In the genomic region with DNA sequence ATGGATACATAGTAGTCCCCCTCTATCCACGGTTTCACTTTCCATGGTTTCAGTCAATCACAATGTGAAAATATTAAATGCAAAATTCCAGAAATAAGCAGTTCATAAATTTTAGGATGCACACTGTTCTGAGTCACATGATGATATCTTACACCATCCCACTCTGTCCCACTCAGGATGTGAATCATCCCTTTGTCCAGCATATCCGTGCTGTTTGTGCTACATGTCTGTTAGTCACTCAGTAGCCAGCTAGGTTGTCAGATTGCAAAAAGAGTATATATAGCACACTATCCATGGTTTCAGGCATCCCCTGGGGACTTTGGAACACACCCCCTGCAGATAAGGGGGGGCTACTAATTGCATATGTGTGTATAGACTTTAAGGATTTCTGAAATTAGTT, we compare ENCODE assay signal across 13 cellular contexts. TPM values are rescaled to one million over a fixed set of nuclear protein-coding genes. Genes with fewer than 3 reads are reported as not detected.
A peak's percentile ranks its signal among the peaks of the same experiment; 100 is the strongest.
DNase-seq lines count a peak whose midpoint lies in the region; ATAC-seq and TF ChIP-seq lines count a peak whose summit lies in the region.
"Had no signal": no experiment of that assay in that cellular context is flagged by ENCODE, and none has a peak within 500 bp of the region (broad histone marks: within the 10 kb centered on the region; RNA-seq: fewer than 3 reads in every experiment).

No MANE protein-coding gene starts in this region.

- H2AFZ ChIP-seq in GM23248 = 0 out of 2 replicates have a peak overlapping the region, but pooled peaks have one; percentile 20

- peaks cover 23% of the 10 kb centered on the region for H3K4me1 ChIP-seq in GM23248 (ENCODE audit: insufficient read depth)
- H3K4me1 ChIP-seq in RWPE2 (ENCODE audit: insufficient read depth, poor library complexity, severe bottlenecking) = peaks cover 16% of the 10 kb centered on the region

- peak overlapping the region; percentile 47 for H3K27ac ChIP-seq in GM23248
- H3K27ac ChIP-seq in RWPE2 (ENCODE audit: poor library complexity, severe bottlenecking) = peak overlapping the region; percentile 15
- H3K27ac ChIP-seq: WERI-Rb-1 had no signal

- H3K27me3 ChIP-seq in GM23248 (replicated peaks; ENCODE audit: insufficient read depth) (no peaks in the 10 kb centered on the region), RWPE2 (ENCODE audit: insufficient read depth, poor library complexity, severe bottlenecking) (no peaks in the 10 kb centered on the region)

- H3K36me3 ChIP-seq in GM23248 (ENCODE audit: low read depth) = no peaks in the 10 kb centered on the region
- H3K36me3 ChIP-seq in RWPE2 (ENCODE audit: low read depth) = no peaks in the 10 kb centered on the region
- H3K36me3 ChIP-seq: WERI-Rb-1 had no signal

- TF ChIP-seq CTCF in RWPE2 (IDR thresholded peaks at IDR 0.05; ENCODE audit: poor library complexity, severe bottlenecking) = no peak

- DNase-seq in GM23248 = peak; percentile 94
- no peak for DNase-seq in RWPE2 (ENCODE audit: low spot score)
- peak; percentile 72 for DNase-seq in fibroblast of gingiva (ENCODE audit: low read depth)
- DNase-seq in skeletal muscle cell (ENCODE audit: low read depth) = peak; percentile 85
- DNase-seq in NCI-H1092 (lab: John Stamatoyannopoulos, UW) = no peak
- no peak for DNase-seq in superior temporal gyrus (ENCODE audit: extremely low spot score)
- DNase-seq: DND-41, endodermal cell, NCI-H2029, OCI-M1, WERI-Rb-1 had no signal

- peak overlapping the region; percentile 57 for H3K4me2 ChIP-seq in GM23248 (ENCODE audit: unreplicated experiment)

- peak; percentile 100 for ATAC-seq in RWPE2 (ENCODE audit: low read depth)
- no peak for ATAC-seq in HG03457 (IDR thresholded peaks at IDR 0.05; ENCODE audit: unreplicated experiment)
- no peak for ATAC-seq in HG03039 (IDR thresholded peaks at IDR 0.05; ENCODE audit: unreplicated experiment)

- H3K4me3 ChIP-seq in GM23248 (0 out of 2 replicates have a peak overlapping the region, but pooled peaks have one; percentile 15), RWPE2 (ENCODE audit: severe bottlenecking) (no peak overlapping the region), skeletal muscle cell (ENCODE audit: low read depth, low read length) (no peak overlapping the region)

- no peaks in the 10 kb centered on the region for H3K9me2 ChIP-seq in GM23248 (ENCODE audit: insufficient read depth)

- no peaks in the 10 kb centered on the region for H3K9me3 ChIP-seq in GM23248 (ENCODE audit: low read depth)
- H3K9me3 ChIP-seq in RWPE2 (ENCODE audit: severe bottlenecking) = no peaks in the 10 kb centered on the region

- WGBS in GM23248 (ENCODE audit: low coverage in 1 of 2, low lambda C conversion rate in 2 of 2, missing lambda C conversion rate in 2 of 2), 2 experiments = 31 to 35% methylated on average over 2 of the region's 2 CpGs

- no peaks in the 10 kb centered on the region for H4K20me1 ChIP-seq in GM23248 (ENCODE audit: insufficient read depth)

- in situ Hi-C loops in GM23248 (cut with MboI) = no loop called here

- H3F3A ChIP-seq in GM23248 (ENCODE audit: insufficient read depth) = peaks cover 17% of the 10 kb centered on the region

- peak overlapping the region; percentile 23; the same call in 1 of the 2 replicates for H3K9ac ChIP-seq in GM23248

- no peaks in the 10 kb centered on the region for H3K79me2 ChIP-seq in GM23248 (ENCODE audit: insufficient read depth)

RNA-seq across cellular contexts. Expression of a gene that starts 8.1 kb away (rescaled TPM):
- total RNA-seq in GM23248 (2014; rRNA removed; shearing (Covaris generic)) = 23.9 and 30.0 TPM in 2 replicates
- 14.3 and 17.2 TPM in 2 replicates for polyA plus RNA-seq in GM23248 (2016; fragmentation: Nextera tagmentation; extraction: Ambion mirVana)

Comparison
In these comparisons a context has a peak if more than half of its experiments do, and no peak if none do; other contexts are left out.
1. DNase-seq: peak in GM23248 (single experiment), fibroblast of gingiva (single experiment) and skeletal muscle cell (single experiment); none in RWPE2 (single experiment), NCI-H1092 (single experiment) and superior temporal gyrus (single experiment).